ENCODE assay signal across 21 cellular contexts in the genomic region with DNA sequence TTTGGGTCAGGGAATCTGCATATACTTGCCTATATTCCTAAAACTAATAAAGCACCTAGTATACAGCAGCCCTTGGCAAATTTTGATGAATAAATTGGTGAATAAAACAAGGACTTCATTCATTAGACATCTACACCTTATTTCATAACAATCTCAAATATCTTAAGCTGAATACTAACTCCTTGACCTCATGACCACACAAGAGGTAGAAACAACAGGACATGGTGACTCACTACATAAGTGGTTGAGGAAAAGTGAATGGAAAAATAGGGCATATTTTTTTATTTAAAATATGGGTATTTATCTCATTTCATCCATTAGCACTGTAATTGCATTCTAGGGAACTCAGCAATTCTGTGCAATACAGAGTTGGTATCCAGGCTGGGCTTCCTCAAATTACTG. TPM values are rescaled to one million over a fixed set of nuclear protein-coding genes. Genes with fewer than 3 reads are reported as not detected.
DNase-seq lines count a peak whose midpoint lies in the region; ATAC-seq and TF ChIP-seq lines count a peak whose summit lies in the region.
"Had no signal": no experiment of that assay in that cellular context is flagged by ENCODE, and none has a peak within 500 bp of the region (broad histone marks: within the 10 kb centered on the region; RNA-seq: fewer than 3 reads in every experiment).

No MANE protein-coding gene starts in this region.

- DNase-seq in LHCN-M2 (ENCODE audit: low read depth) (peak; percentile 60), astrocyte of the hippocampus (ENCODE audit: low read depth, low spot score) (peak; percentile 74), iris pigment epithelial cell (ENCODE audit: low read depth) (peak; percentile 47), endodermal cell (no peak)
- DNase-seq in activated T-cell treated with anti-CD3 and anti-CD28 coated beads, Interleukin-2, amount 50 U/mL, for 4 hours: no peak
- DNase-seq: activated CD8-positive, alpha-beta memory T cell treated with anti-CD3 and anti-CD28 coated beads, Interleukin-2, amount 10 ng/mL, durations not matched to agents 7 days and 5 days; activated naive CD4-positive, alpha-beta T cell; CD4-positive, alpha-beta memory T cell; effector CD8-positive, alpha-beta T cell; gastrocnemius medialis; NCI-H1417; NCI-H2171; NCI-H82; RPMI8226; testis had no signal

- H3K9ac ChIP-seq in endodermal cell (ENCODE audit: extremely low read depth, low read length, poor library complexity, severe bottlenecking): no peak overlapping the region
- H3K9ac ChIP-seq: KMS-11 had no signal

- H3K27ac Mint-ChIP-seq in endodermal cell: no peak overlapping the region
- H3K27ac Mint-ChIP-seq: activated CD8-positive, alpha-beta memory T cell treated with anti-CD3 and anti-CD28 coated beads, Interleukin-2, amount 10 ng/mL, durations not matched to agents 7 days and 5 days; CD4-positive, alpha-beta memory T cell; T-helper 1 cell treated with Interleukin-12 subunit alpha and Interleukin-12 subunit beta and Interleukin-4 antibody, amounts not matched to agents 30 μg/mL and 1 μg/mL, for 36 hours had no signal

- no peaks in the 10 kb centered on the region for H3K9me3 Mint-ChIP-seq in endodermal cell
- no peaks in the 10 kb centered on the region for H3K9me3 Mint-ChIP-seq in activated T-cell treated with anti-CD3 and anti-CD28 coated beads, Interleukin-2, amount 50 U/mL, for 4 hours
- H3K9me3 Mint-ChIP-seq: neural crest cell; T-helper 1 cell treated with Interleukin-12 subunit alpha and Interleukin-12 subunit beta and Interleukin-4 antibody, amounts not matched to agents 30 μg/mL and 1 μg/mL, for 36 hours had no signal

- H3K36me3 Mint-ChIP-seq in endodermal cell (ENCODE audit: low read depth): no peaks in the 10 kb centered on the region
- no peaks in the 10 kb centered on the region for H3K36me3 Mint-ChIP-seq in activated T-cell treated with anti-CD3 and anti-CD28 coated beads, Interleukin-2, amount 50 U/mL, for 4 hours (ENCODE audit: insufficient read depth)
- H3K36me3 Mint-ChIP-seq: activated CD8-positive, alpha-beta memory T cell treated with anti-CD3 and anti-CD28 coated beads, Interleukin-2, amount 10 ng/mL, durations not matched to agents 7 days and 5 days; CD4-positive, alpha-beta memory T cell had no signal

- H3K4me1 Mint-ChIP-seq in endodermal cell: no peaks in the 10 kb centered on the region
- no peaks in the 10 kb centered on the region for H3K4me1 Mint-ChIP-seq in activated T-cell treated with anti-CD3 and anti-CD28 coated beads, Interleukin-2, amount 50 U/mL, for 4 hours (ENCODE audit: low read depth)
- H3K4me1 Mint-ChIP-seq: activated CD8-positive, alpha-beta memory T cell treated with anti-CD3 and anti-CD28 coated beads, Interleukin-2, amount 10 ng/mL, durations not matched to agents 7 days and 5 days; CD4-positive, alpha-beta memory T cell; neural crest cell had no signal

- no peaks in the 10 kb centered on the region for H3K27me3 Mint-ChIP-seq in endodermal cell (ENCODE audit: insufficient read depth)
- H3K27me3 Mint-ChIP-seq in activated T-cell treated with anti-CD3 and anti-CD28 coated beads, Interleukin-2, amount 50 U/mL, for 4 hours (ENCODE audit: low read depth): no peaks in the 10 kb centered on the region
- H3K27me3 Mint-ChIP-seq: activated CD8-positive, alpha-beta memory T cell treated with anti-CD3 and anti-CD28 coated beads, Interleukin-2, amount 10 ng/mL, durations not matched to agents 7 days and 5 days; CD4-positive, alpha-beta memory T cell had no signal

- no peaks in the 10 kb centered on the region for H3K4me1 ChIP-seq in endodermal cell (ENCODE audit: control insufficient read depth, insufficient read depth, low read length)
- H3K4me1 ChIP-seq: gastrocnemius medialis, testis had no signal

- H3K27ac ChIP-seq in endodermal cell (ENCODE audit: low read depth, low read length): no peak overlapping the region
- H3K27ac ChIP-seq: gastrocnemius medialis, KMS-11, testis had no signal

- no peaks in the 10 kb centered on the region for H3K9me3 ChIP-seq in endodermal cell (ENCODE audit: control insufficient read depth, low read length)
- H3K9me3 ChIP-seq: gastrocnemius medialis, testis had no signal

- TF ChIP-seq CTCF in endodermal cell (conservative IDR thresholded peaks at IDR 0.05): no peak

- no peak overlapping the region for H3K4me3 Mint-ChIP-seq in endodermal cell
- no peak overlapping the region for H3K4me3 Mint-ChIP-seq in activated T-cell treated with anti-CD3 and anti-CD28 coated beads, Interleukin-2, amount 50 U/mL, for 4 hours
- H3K4me3 Mint-ChIP-seq: activated CD8-positive, alpha-beta memory T cell treated with anti-CD3 and anti-CD28 coated beads, Interleukin-2, amount 10 ng/mL, durations not matched to agents 7 days and 5 days; CD4-positive, alpha-beta memory T cell; neural crest cell; T-helper 1 cell treated with Interleukin-12 subunit alpha and Interleukin-12 subunit beta and Interleukin-4 antibody, amounts not matched to agents 30 μg/mL and 1 μg/mL, for 36 hours had no signal

- no peak overlapping the region for H3K4me3 ChIP-seq in endodermal cell (ENCODE audit: low read length)
- H3K4me3 ChIP-seq: gastrocnemius medialis, testis had no signal

- H3K27me3 ChIP-seq in endodermal cell (ENCODE audit: control insufficient read depth, insufficient read depth, low read length, poor library complexity, severe bottlenecking): no peaks in the 10 kb centered on the region
- H3K27me3 ChIP-seq: gastrocnemius medialis, testis had no signal

- ATAC-seq in HG03521 (IDR thresholded peaks at IDR 0.05; ENCODE audit: unreplicated experiment): no peak
- ATAC-seq in activated T-cell treated with anti-CD3 and anti-CD28 coated beads, Interleukin-2, amount 50 U/mL, for 4 hours: no peak
- ATAC-seq in GM19455 (IDR thresholded peaks at IDR 0.05; ENCODE audit: unreplicated experiment): no peak
- ATAC-seq: activated CD8-positive, alpha-beta memory T cell treated with anti-CD3 and anti-CD28 coated beads, Interleukin-2, amount 10 ng/mL, durations not matched to agents 7 days and 5 days; gastrocnemius medialis had no signal

- no peaks in the 10 kb centered on the region for H3K36me3 ChIP-seq in endodermal cell (ENCODE audit: control insufficient read depth, insufficient read depth, low read length)
- H3K36me3 ChIP-seq: gastrocnemius medialis had no signal

RNA-seq across cellular contexts. Expression of a gene that starts 7.8 kb away (rescaled TPM):
- total RNA-seq in LHCN-M2 (2014; rRNA removed) (0.26 and 0.52 TPM in 2 replicates), endodermal cell (1 to 10 TPM in 1 of 2 donors, under 1 TPM in 1; 0.80 to 1.2 TPM)
- polyA plus RNA-seq in LHCN-M2 (2012): 0.40 TPM
- 4.4 TPM for polyA plus RNA-seq in endodermal cell (2013, experiment 1 of 2)
- 4.4 TPM for polyA plus RNA-seq in endodermal cell (2013, experiment 2 of 2)
- total RNA-seq in activated T-cell treated with anti-CD3 and anti-CD28 coated beads, Interleukin-2, amount 50 U/mL, for 4 hours: not detected
- total RNA-seq: activated CD8-positive, alpha-beta memory T cell treated with anti-CD3 and anti-CD28 coated beads, Interleukin-2, amount 10 ng/mL, durations not matched to agents 7 days and 5 days; CD4-positive, alpha-beta memory T cell; G401 had no signal
- polyA plus RNA-seq: CD4-positive, alpha-beta memory T cell had no signal

Comparison
In these comparisons a context has a peak if more than half of its experiments do, and no peak if none do; other contexts are left out.
1. DNase-seq: peak in LHCN-M2 (single experiment), astrocyte of the hippocampus (single experiment) and iris pigment epithelial cell (single experiment); none in endodermal cell (single experiment) and activated T-cell treated with anti-CD3 and anti-CD28 coated beads, Interleukin-2, amount 50 U/mL, for 4 hours (single experiment).